In genomic region chr6:79441222-79441621, GRCh38 we compare ENCODE assay signal across 23 cellular contexts.
"Had no signal": no experiment of that assay in that cellular context is flagged by ENCODE, and none has a peak within 500 bp of the region (broad histone marks: within the 10 kb centered on the region; RNA-seq: fewer than 3 reads in every experiment).

No MANE protein-coding gene starts in this region.

- H3K79me2 ChIP-seq: parathyroid adenoma had no signal

- H3K9ac ChIP-seq: parathyroid adenoma had no signal

- H3K4me1 ChIP-seq: parathyroid adenoma, right lobe of liver, thyroid gland, vagina had no signal

- H3K27ac ChIP-seq: epithelial cell of prostate, esophagus muscularis mucosa, neutrophil, parathyroid adenoma, right lobe of liver, thyroid gland, vagina had no signal

- H3K9me3 ChIP-seq: esophagus muscularis mucosa, mucosa of descending colon, neutrophil, right lobe of liver, thyroid gland, vagina had no signal

- H3K4me3 ChIP-seq: esophagus muscularis mucosa, lung, mucosa of descending colon, right lobe of liver, thyroid gland, vagina had no signal

- H2AFZ ChIP-seq: parathyroid adenoma had no signal

- DNase-seq: effector memory CD8-positive, alpha-beta T cell; foreskin melanocyte; glutamatergic neuron; kidney; mesenchymal stem cell; mucosa of descending colon; naive B cell; right lobe of liver; small intestine; stimulated activated CD4-positive, alpha-beta T cell treated with anti-CD3 and anti-CD28 coated beads, Interleukin-15, amount 100 ng/mL, for 24 hours; stimulated activated CD4-positive, alpha-beta T cell treated with anti-CD3 and anti-CD28 coated beads, Interleukin-2, amount 100 ng/mL, for 48 hours; stimulated activated naive CD4-positive, alpha-beta T cell; stimulated activated naive CD8-positive, alpha-beta T cell treated with anti-CD3 and anti-CD28 coated beads, Interleukin-15, amount 100 ng/mL, for 72 hours; thyroid gland; trophoblast cell had no signal

- ATAC-seq: effector memory CD8-positive, alpha-beta T cell; left lobe of liver; mucosa of descending colon; natural killer cell treated with Interleukin-12 subunit alpha and Interleukin-12 subunit beta and Interleukin-15 and Interleukin-18, amount 100 ng/mL, for 72 hours; right lobe of liver; stimulated activated naive CD8-positive, alpha-beta T cell treated with anti-CD3 and anti-CD28 coated beads, Interleukin-15, amount 100 ng/mL, for 72 hours had no signal

- H3K27me3 ChIP-seq: esophagus muscularis mucosa, neutrophil, right lobe of liver, thyroid gland, vagina had no signal

- H3K36me3 ChIP-seq: esophagus muscularis mucosa, neutrophil, right lobe of liver, thyroid gland, vagina had no signal
